ENCODE assay signal across 1 cellular context in genomic region chr17:63431939-63432804, GRCh38.
TF ChIP-seq lines count a peak whose summit lies in the region.

No MANE protein-coding gene starts in this region.

TF ChIP-seq in HEK293, 187 proteins besides CTCF, POLR2A, EP300 and RAD21 (continued from another document):
- TF ChIP-seq ZNF558 (tag by site-specific recombination; IDR thresholded peaks at IDR 0.05) = no peak
- no peak for TF ChIP-seq ZNF571 (tag by site-specific recombination; IDR thresholded peaks at IDR 0.05)
- TF ChIP-seq HIC1 (tag by site-specific recombination; IDR thresholded peaks at IDR 0.05) = peak; percentile 61
- TF ChIP-seq ZNF335 (tag by site-specific recombination; conservative IDR thresholded peaks at IDR 0.05) = peak; percentile 48; the same call in 1 of the 2 replicates
- TF ChIP-seq ZFP3 (tag by site-specific recombination; IDR thresholded peaks at IDR 0.05; ENCODE audit: low read depth) = no peak
- no peak for TF ChIP-seq ZNF423 (tag by site-specific recombination; IDR thresholded peaks at IDR 0.05)
- peak; percentile 75; the same call in 1 of the 2 replicates for TF ChIP-seq TCF7L2 (IDR thresholded peaks at IDR 0.05; ENCODE audit: borderline replicate concordance, low read depth, low read length)
- TF ChIP-seq FEZF1 (tag by site-specific recombination; IDR thresholded peaks at IDR 0.05) = peak; percentile 90
- TF ChIP-seq KLF1 (tag by site-specific recombination; IDR thresholded peaks at IDR 0.05) = 0 out of 2 replicates have a peak, but pooled peaks have one; percentile 28
- TF ChIP-seq ZNF488 (tag by site-specific recombination; IDR thresholded peaks at IDR 0.05) = no peak
- 0 out of 2 replicates have a peak, but pooled peaks have one; percentile 19 for TF ChIP-seq GLIS1 (tag by site-specific recombination; IDR thresholded peaks at IDR 0.05)
- TF ChIP-seq ZNF133 (tag by site-specific recombination; IDR thresholded peaks at IDR 0.05) = no peak
- TF ChIP-seq ZNF366 (tag by site-specific recombination; conservative IDR thresholded peaks at IDR 0.05) = 0 out of 2 replicates have a peak, but pooled peaks have one; percentile 10
- TF ChIP-seq ZNF76 (tag by site-specific recombination; IDR thresholded peaks at IDR 0.05; ENCODE audit: borderline replicate concordance, low read depth) = no peak
- TF ChIP-seq ZNF324 (tag by site-specific recombination; IDR thresholded peaks at IDR 0.05) = no peak
- no peak for TF ChIP-seq ZNF362 (tag by site-specific recombination; IDR thresholded peaks at IDR 0.05)
- TF ChIP-seq ZNF514 (tag by site-specific recombination; IDR thresholded peaks at IDR 0.05) = no peak
